ENCODE assay signal across 14 cellular contexts in the genomic region with DNA sequence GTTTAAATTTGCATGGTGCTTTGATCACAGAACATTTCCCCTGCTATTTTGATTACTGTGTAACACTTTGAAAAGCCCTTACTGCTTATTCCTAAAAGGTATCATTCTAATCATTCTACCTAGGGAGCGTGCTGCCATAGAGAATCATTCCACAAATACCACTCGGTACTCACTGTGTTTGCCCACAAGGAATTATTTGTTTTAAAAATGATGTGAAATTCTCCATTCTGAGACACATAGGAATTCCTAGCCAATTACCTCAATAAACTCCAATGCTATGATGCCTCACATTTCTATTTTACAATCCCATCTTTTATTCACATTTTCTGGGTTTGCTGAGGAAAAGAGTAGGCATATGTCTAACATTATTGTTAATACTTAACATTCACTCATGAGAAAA. TPM values are rescaled to one million over a fixed set of nuclear protein-coding genes. Genes with fewer than 3 reads are reported as not detected.
DNase-seq lines count a peak whose midpoint lies in the region; ATAC-seq, FAIRE-seq and TF ChIP-seq lines count a peak whose summit lies in the region.
"Had no signal": no experiment of that assay in that cellular context is flagged by ENCODE, and none has a peak within 500 bp of the region (broad histone marks: within the 10 kb centered on the region; RNA-seq: fewer than 3 reads in every experiment).

No MANE protein-coding gene starts in this region.

- peak; percentile 88 for FAIRE-seq in astrocyte (lab: Jason Lieb, UNC)
- FAIRE-seq: K562 had no signal

- no peak overlapping the region for H3K4me3 Mint-ChIP-seq in astrocyte (ENCODE audit: unreplicated experiment)
- H3K4me3 Mint-ChIP-seq: HFFc6 had no signal

- ATAC-seq in GM18907 (IDR thresholded peaks at IDR 0.05; ENCODE audit: unreplicated experiment): no peak
- ATAC-seq: K562 had no signal

- H3K27ac ChIP-seq in astrocyte (ENCODE audit: low read depth, low read length): peak overlapping the region; percentile 74
- H3K27ac ChIP-seq: HL-60, PC-9 had no signal

- no peak overlapping the region for H3K4me3 ChIP-seq in astrocyte (ENCODE audit: insufficient read depth, low read depth, low read length)
- H3K4me3 ChIP-seq: K562, PC-9 had no signal

- no peaks in the 10 kb centered on the region for H3K9me3 Mint-ChIP-seq in astrocyte (ENCODE audit: unreplicated experiment)
- H3K9me3 Mint-ChIP-seq: HFFc6 had no signal

- H4K20me1 ChIP-seq in astrocyte (ENCODE audit: insufficient read depth, low read length): no peaks in the 10 kb centered on the region

- no peaks in the 10 kb centered on the region for H3K36me3 Mint-ChIP-seq in astrocyte (ENCODE audit: low read depth, unreplicated experiment)

- H3K4me1 ChIP-seq in astrocyte (ENCODE audit: insufficient read depth, low read length): peaks cover 15% of the 10 kb centered on the region

- peak; percentile 65 for DNase-seq in EH (ENCODE audit: low read depth)
- peak; percentile 68 for DNase-seq in astrocyte (ENCODE audit: low read depth)
- DNase-seq in kidney glomerular epithelial cell (lab: John Stamatoyannopoulos, UW): peak; percentile 87
- DNase-seq in activated naive CD4-positive, alpha-beta T cell treated with Interleukin-2 at 50 U/mL for 16 hours: no peak
- DNase-seq in DMS153 treated with DMSO at 0.1 percent for 48 hours (lab: John Stamatoyannopoulos, UW; ENCODE audit: unreplicated experiment): no peak
- no peak for DNase-seq in COLO668 (lab: John Stamatoyannopoulos, UW; ENCODE audit: unreplicated experiment)
- DNase-seq: GDM1, HFFc6, NCI-H146, NCI-H748 treated with DMSO at 0.1 percent for 48 hours, PC-9 had no signal

- H3K9ac ChIP-seq in astrocyte (ENCODE audit: low read length): peak overlapping the region; percentile 20

- H3K79me2 ChIP-seq in astrocyte (ENCODE audit: insufficient read depth, low read length): no peaks in the 10 kb centered on the region

- H2AFZ ChIP-seq in astrocyte (ENCODE audit: low read depth, low read length): no peak overlapping the region
- H2AFZ ChIP-seq: PC-9 had no signal

- H3K27ac Mint-ChIP-seq in astrocyte (ENCODE audit: unreplicated experiment): peak overlapping the region; percentile 95
- H3K27ac Mint-ChIP-seq: HFFc6 had no signal

- H3K27me3 ChIP-seq in astrocyte (ENCODE audit: insufficient read depth, low read length): no peaks in the 10 kb centered on the region

- H3K4me2 ChIP-seq in astrocyte (ENCODE audit: low read length): no peak overlapping the region
- H3K4me2 ChIP-seq: PC-9 had no signal

- H3K9me3 ChIP-seq in astrocyte (ENCODE audit: insufficient read depth, low read depth, low read length): no peaks in the 10 kb centered on the region

- no peaks in the 10 kb centered on the region for H3K36me3 ChIP-seq in astrocyte (ENCODE audit: insufficient read depth, low read length)

- no peaks in the 10 kb centered on the region for H3K27me3 Mint-ChIP-seq in astrocyte (ENCODE audit: low read depth, unreplicated experiment)

- peaks cover 21% of the 10 kb centered on the region for H3K4me1 Mint-ChIP-seq in astrocyte (ENCODE audit: low read depth, unreplicated experiment)

- TF ChIP-seq CTCF in astrocyte (IDR thresholded peaks at IDR 0.05; ENCODE audit: insufficient read depth, low read depth, low read length): no peak

RNA-seq across cellular contexts. Expression of a gene that starts 16.2 kb away (rescaled TPM):
- total RNA-seq in astrocyte: 179 and 184 TPM in 2 replicates

Comparison
In these comparisons a context has a peak if more than half of its experiments do, and no peak if none do; other contexts are left out.
1. DNase-seq: peak in EH (single experiment), astrocyte (single experiment) and kidney glomerular epithelial cell (single experiment); none in activated naive CD4-positive, alpha-beta T cell treated with Interleukin-2 at 50 U/mL for 16 hours (single experiment), DMS153 treated with DMSO at 0.1 percent for 48 hours (single experiment) and COLO668 (single experiment).